Comparison of ENCODE assay signal across 14 cellular contexts in genomic region chr13:110528371-110528770, GRCh38. TPM values are rescaled to one million over a fixed set of nuclear protein-coding genes. Genes with fewer than 3 reads are reported as not detected.
DNase-seq lines count a peak whose midpoint lies in the region; ATAC-seq and TF ChIP-seq lines count a peak whose summit lies in the region.
"Had no signal": no experiment of that assay in that cellular context is flagged by ENCODE, and none has a peak within 500 bp of the region (broad histone marks: within the 10 kb centered on the region; RNA-seq: fewer than 3 reads in every experiment).

No MANE protein-coding gene starts in this region.

- H3K36me3 Mint-ChIP-seq in Caco-2 (ENCODE audit: insufficient read depth, unreplicated experiment) = peaks cover 44% of the 10 kb centered on the region

- H3K4me3 ChIP-seq in Caco-2 (ENCODE audit: low read depth, low read length) = no peak overlapping the region
- H3K4me3 ChIP-seq in Panc1 (ENCODE audit: low read depth in 2 of 2, low read length in 2 of 2) = no peak overlapping the region
- H3K4me3 ChIP-seq in fibroblast of mammary gland (ENCODE audit: control insufficient read depth, low read depth, low read length) = no peak overlapping the region
- H3K4me3 ChIP-seq in retinal pigment epithelial cell (ENCODE audit: low read length) = no peak overlapping the region
- H3K4me3 ChIP-seq: cardiac muscle cell had no signal

- DNase-seq in Caco-2 = no peak
- DNase-seq in Panc1 (ENCODE audit: low read depth, low spot score) = no peak
- peak; percentile 73 for DNase-seq in fibroblast of mammary gland (ENCODE audit: low read depth)
- peak; percentile 93 for DNase-seq in retinal pigment epithelial cell (ENCODE audit: low read depth)
- DNase-seq in SHP77 (lab: John Stamatoyannopoulos, UW) = no peak
- DNase-seq in DMS153 treated with DMSO at 0.1 percent for 48 hours (lab: John Stamatoyannopoulos, UW; ENCODE audit: unreplicated experiment) = no peak
- no peak for DNase-seq in NCI-H2227 treated with DMSO at 0.1 percent for 48 hours (lab: John Stamatoyannopoulos, UW)
- DNase-seq: activated T-cell treated with anti-CD3 and anti-CD28 coated beads, Interleukin-2, amount 50 U/mL, for 1 hour; left colon; NCI-H187 had no signal

- no peaks in the 10 kb centered on the region for H3K9me3 ChIP-seq in Caco-2
- no peaks in the 10 kb centered on the region for H3K9me3 ChIP-seq in Panc1 (ENCODE audit: control insufficient read depth, insufficient read depth, low read depth, low read length)

- in situ Hi-C loops in Panc1 (cut with HindIII; ENCODE audit: low pct_unique_long_range_greater_than_20kb, low sequenced_read_pairs) = no loop called here

- POLR2A ChIA-PET in Caco-2 (lab: Charles Lee) (no interaction called here), Panc1 (lab: Charles Lee) (no interaction called here)

- BruUV-seq in Caco-2 (replicated peaks; lab: Mats Ljungman, UMichigan) = no TSS peak
- BruUV-seq in Panc1 (replicated peaks; lab: Mats Ljungman, UMichigan) = no TSS peak

- ATAC-seq in Panc1 (no peak), GM18861 (IDR thresholded peaks at IDR 0.05; ENCODE audit: unreplicated experiment) (no peak)
- ATAC-seq: foreskin keratinocyte had no signal

- intact Hi-C loops in Caco-2 (cut with micrococcal nuclease; ENCODE audit: unreplicated experiment) (loop anchor here (5.0 kb wide), 1 partner anchor 34 kb away; the partner anchor contains the start of gene RAB20), Panc1 (cut with micrococcal nuclease; ENCODE audit: unreplicated experiment) (no loop called here)

- TF ChIP-seq CTCF in Caco-2 (IDR thresholded peaks at IDR 0.05; ENCODE audit: insufficient read depth in 1 of 2, low read depth in 1 of 2, low read length in 1 of 2, severe bottlenecking in 1 of 2, unreplicated experiment in 1 of 2) (no peak), Panc1 (IDR thresholded peaks at IDR 0.05) (no peak), fibroblast of mammary gland (conservative IDR thresholded peaks at IDR 0.05; ENCODE audit: control insufficient read depth, insufficient read depth, low read depth, low read length) (no peak), retinal pigment epithelial cell (conservative IDR thresholded peaks at IDR 0.05; ENCODE audit: low read depth, low read length) (no peak)

- H3K36me3 ChIP-seq in Caco-2 (ENCODE audit: control insufficient read depth, insufficient read depth, low read length) (no peaks in the 10 kb centered on the region; the same call in 1 of the 2 replicates), Panc1 (ENCODE audit: control insufficient read depth, insufficient read depth, low read length) (no peaks in the 10 kb centered on the region)
- H3K36me3 ChIP-seq: cardiac muscle cell had no signal

- H3K27me3 ChIP-seq in Caco-2 (replicated peaks; ENCODE audit: control insufficient read depth, insufficient read depth, low read length) = no peaks in the 10 kb centered on the region
- H3K27me3 ChIP-seq in Panc1 (ENCODE audit: control insufficient read depth, insufficient read depth, low read length) = no peaks in the 10 kb centered on the region
- H3K27me3 ChIP-seq: cardiac muscle cell, foreskin keratinocyte had no signal

- H3K9me3 Mint-ChIP-seq in Caco-2 (ENCODE audit: unreplicated experiment) = no peaks in the 10 kb centered on the region

- no peak overlapping the region for H3K4me3 Mint-ChIP-seq in Caco-2 (ENCODE audit: unreplicated experiment)

- H3K4me1 ChIP-seq in Caco-2 = peaks cover 45% of the 10 kb centered on the region
- peaks cover 23% of the 10 kb centered on the region for H3K4me1 ChIP-seq in Panc1 (ENCODE audit: control insufficient read depth, insufficient read depth, low read length)
- H3K4me1 ChIP-seq: foreskin keratinocyte had no signal

- H3K27ac ChIP-seq in Panc1 (ENCODE audit: low read length) = peak overlapping the region; percentile 3; the same call in 1 of the 2 replicates
- H3K27ac ChIP-seq: foreskin keratinocyte, parathyroid adenoma had no signal

- no peaks in the 10 kb centered on the region for H3K27me3 Mint-ChIP-seq in Caco-2 (ENCODE audit: insufficient read depth, unreplicated experiment)

- CTCF ChIA-PET in Caco-2 (lab: Charles Lee) (interaction anchor here (0.7 to 2.2 kb wide), 4 partner anchors 10 to 1804 kb away, joined by 3 to 33 read pairs (median 6); no protein-coding TSS in a partner anchor), Panc1 (lab: Charles Lee) (no interaction called here)

- H3K27ac Mint-ChIP-seq in Caco-2 (ENCODE audit: unreplicated experiment) = peak overlapping the region; percentile 84

- peaks cover 38% of the 10 kb centered on the region for H3K4me1 Mint-ChIP-seq in Caco-2 (ENCODE audit: low read depth, unreplicated experiment)

RNA-seq across cellular contexts. Expression of gene RAB20, which starts 33.2 kb away (rescaled TPM):
- total RNA-seq in Caco-2 (2022) = 37.9 and 40.1 TPM in 2 replicates
- total RNA-seq in Panc1 (2021; ENCODE audit: unreplicated experiment) = 7.9 TPM
- 7.8 TPM for polyA plus RNA-seq in Panc1 (2012; ENCODE audit: insufficient read length)

Comparison
In these comparisons a context has a peak if more than half of its experiments do, and no peak if none do; other contexts are left out.
1. DNase-seq: peak in fibroblast of mammary gland (single experiment) and retinal pigment epithelial cell (single experiment); none in Caco-2 (0 of 2), Panc1 (single experiment), SHP77 (0 of 2), DMS153 treated with DMSO at 0.1 percent for 48 hours (single experiment) and NCI-H2227 treated with DMSO at 0.1 percent for 48 hours (single experiment).